ENCODE assay signal across 18 cellular contexts in genomic region chr5:153079396-153079795, GRCh38.
DNase-seq lines count a peak whose midpoint lies in the region; ATAC-seq, FAIRE-seq and TF ChIP-seq lines count a peak whose summit lies in the region.
"Had no signal": no experiment of that assay in that cellular context is flagged by ENCODE, and none has a peak within 500 bp of the region (broad histone marks: within the 10 kb centered on the region; RNA-seq: fewer than 3 reads in every experiment).

No MANE protein-coding gene starts in this region.

- H3K27me3 ChIP-seq in astrocyte (ENCODE audit: insufficient read depth, low read length) (no peaks in the 10 kb centered on the region), hepatocyte (no peaks in the 10 kb centered on the region)
- H3K27me3 ChIP-seq: BE2C had no signal

- no peak overlapping the region for H3K9ac ChIP-seq in astrocyte (ENCODE audit: low read length)

- no peaks in the 10 kb centered on the region for H3K9me2 ChIP-seq in hepatocyte (replicated peaks; ENCODE audit: insufficient read depth)

- H3K27ac Mint-ChIP-seq in astrocyte (ENCODE audit: unreplicated experiment) (peak overlapping the region; percentile 55), type B pancreatic cell (peak overlapping the region; percentile 95)

- H2AFZ ChIP-seq in astrocyte (ENCODE audit: low read depth, low read length) (no peak overlapping the region), hepatocyte (no peak overlapping the region)

- H3K36me3 ChIP-seq in astrocyte (ENCODE audit: insufficient read depth, low read length) (no peaks in the 10 kb centered on the region), hepatocyte (replicated peaks; ENCODE audit: insufficient read depth, low read depth) (no peaks in the 10 kb centered on the region)
- H3K36me3 ChIP-seq: BE2C had no signal

- no peaks in the 10 kb centered on the region for H3K27me3 Mint-ChIP-seq in astrocyte (ENCODE audit: low read depth, unreplicated experiment)
- no peaks in the 10 kb centered on the region for H3K27me3 Mint-ChIP-seq in type B pancreatic cell

- WGBS in hepatocyte (ENCODE audit: low lambda C conversion rate, missing lambda C conversion rate), result 86% methylated on average over 5 of the region's 5 CpGs

- H3K79me2 ChIP-seq in astrocyte (ENCODE audit: insufficient read depth, low read length) (no peaks in the 10 kb centered on the region), hepatocyte (no peaks in the 10 kb centered on the region)

- H3K4me2 ChIP-seq in astrocyte (ENCODE audit: low read length), result no peak overlapping the region
- H3K4me2 ChIP-seq in hepatocyte, result no peak overlapping the region

- TF ChIP-seq CTCF in astrocyte (IDR thresholded peaks at IDR 0.05; ENCODE audit: insufficient read depth, low read depth, low read length) (no peak), hepatocyte (IDR thresholded peaks at IDR 0.05; ENCODE audit: poor library complexity) (no peak), type B pancreatic cell (conservative IDR thresholded peaks at IDR 0.05) (no peak)

- H3K27ac ChIP-seq in astrocyte (ENCODE audit: low read depth, low read length) (no peak overlapping the region), hepatocyte (peak overlapping the region; percentile 75)
- H3K27ac ChIP-seq: HL-60, SK-N-MC had no signal

- H3K9me3 ChIP-seq in astrocyte (ENCODE audit: insufficient read depth, low read depth, low read length) (no peaks in the 10 kb centered on the region), hepatocyte (ENCODE audit: low read depth) (no peaks in the 10 kb centered on the region)
- H3K9me3 ChIP-seq: BE2C had no signal

- ATAC-seq in GM21381 (IDR thresholded peaks at IDR 0.05; ENCODE audit: unreplicated experiment), result no peak

- no peak overlapping the region for H3K4me3 ChIP-seq in astrocyte (ENCODE audit: insufficient read depth, low read depth, low read length)
- H3K4me3 ChIP-seq in hepatocyte, result no peak overlapping the region
- H3K4me3 ChIP-seq: SK-N-MC had no signal

- H3K36me3 Mint-ChIP-seq in astrocyte (ENCODE audit: low read depth, unreplicated experiment) (no peaks in the 10 kb centered on the region), type B pancreatic cell (peaks cover 5% of the 10 kb centered on the region)

- no peak for FAIRE-seq in astrocyte (lab: Jason Lieb, UNC)

- DNase-seq in HT1080 (ENCODE audit: low read depth) (peak; percentile 60), astrocyte (ENCODE audit: low read depth) (no peak), hepatocyte (ENCODE audit: low spot score) (peak; percentile 19), type B pancreatic cell (ENCODE audit: extremely low spot score, unreplicated experiment) (no peak), SKM-1 treated with dmso at 0.1 percent for 144 hours (lab: John Stamatoyannopoulos, UW; ENCODE audit: unreplicated experiment) (no peak), GM19238 (ENCODE audit: insufficient read length, low spot score) (no peak)
- DNase-seq: BE2C, H7, KG1, NCI-H1105 treated with DMSO at 0.1 percent for 48 hours, NCI-H2081, NCI-H2171, NCI-H524 treated with DMSO at 0.1 percent for 48 hours, NCI-H82, SHP77 treated with DMSO at 0.1 percent for 48 hours had no signal

- H4K20me1 ChIP-seq in astrocyte (ENCODE audit: insufficient read depth, low read length), result no peaks in the 10 kb centered on the region
- H4K20me1 ChIP-seq in hepatocyte (ENCODE audit: insufficient read depth, poor library complexity, severe bottlenecking), result no peaks in the 10 kb centered on the region

- H3K4me1 Mint-ChIP-seq in astrocyte (ENCODE audit: low read depth, unreplicated experiment), result peaks cover 12% of the 10 kb centered on the region
- H3K4me1 Mint-ChIP-seq in type B pancreatic cell (ENCODE audit: unreplicated experiment), result peaks cover 9% of the 10 kb centered on the region

- H3K4me1 ChIP-seq in astrocyte (ENCODE audit: insufficient read depth, low read length) (no peaks in the 10 kb centered on the region), hepatocyte (ENCODE audit: insufficient read depth) (peaks cover 11% of the 10 kb centered on the region)
- H3K4me1 ChIP-seq: BE2C had no signal

- H3K4me3 Mint-ChIP-seq in astrocyte (ENCODE audit: unreplicated experiment) (no peak overlapping the region), type B pancreatic cell (peak overlapping the region; percentile 34)

- H3K9me3 Mint-ChIP-seq in astrocyte (ENCODE audit: unreplicated experiment), result peaks cover 4% of the 10 kb centered on the region
- peaks cover 12% of the 10 kb centered on the region for H3K9me3 Mint-ChIP-seq in type B pancreatic cell

Comparison
In these comparisons a context has a peak if more than half of its experiments do, and no peak if none do; other contexts are left out.
1. DNase-seq: peak in HT1080 (single experiment) and hepatocyte (single experiment); none in astrocyte (single experiment), type B pancreatic cell (single experiment), SKM-1 treated with dmso at 0.1 percent for 144 hours (single experiment) and GM19238 (single experiment).